ENCODE assay signal across 9 cellular contexts in genomic region chrX:63418211-63418610, GRCh38.
"Had no signal": no experiment of that assay in that cellular context is flagged by ENCODE, and none has a peak within 500 bp of the region (broad histone marks: within the 10 kb centered on the region; RNA-seq: fewer than 3 reads in every experiment).

No MANE protein-coding gene starts in this region.

- H3K4me2 ChIP-seq: GM23338 had no signal

- H2AFZ ChIP-seq: GM23338 had no signal

- H3K27ac ChIP-seq: HL-60 had no signal

- DNase-seq: H9, HFFc6, KG1 had no signal

- FAIRE-seq: H1, H54, HepG2 had no signal

- ATAC-seq: GM23338, HCT116, HepG2 had no signal

- H3K4me3 ChIP-seq: GM23338 had no signal
